Comparison of ENCODE assay signal across 31 cellular contexts in genomic region chr4:7715251-7716014, GRCh38.
"Had no signal": no experiment of that assay in that cellular context is flagged by ENCODE, and none has a peak within 500 bp of the region (broad histone marks: within the 10 kb centered on the region; RNA-seq: fewer than 3 reads in every experiment).

No MANE protein-coding gene starts in this region.

- H3K4me1 ChIP-seq: Peyer's patch had no signal

- ATAC-seq: activated CD8-positive, alpha-beta memory T cell treated with anti-CD3 and anti-CD28 coated beads, Interleukin-2, amount 10 ng/mL, durations not matched to agents 7 days and 5 days; activated naive CD8-positive, alpha-beta T cell treated with anti-CD3 and anti-CD28 coated beads, Interleukin-2, amount 50 U/mL, for 24 hours; PC-3 had no signal

- DNase-seq: activated CD4-positive, alpha-beta memory T cell treated with anti-CD3 and anti-CD28 coated beads, Interleukin-2, amount 10 ng/mL, durations not matched to agents 7 days and 5 days; activated CD4-positive, alpha-beta T cell treated with anti-CD3 and anti-CD28 coated beads for 1 hour; activated CD4-positive, alpha-beta T cell treated with anti-CD3 and anti-CD28 coated beads for 48 hours; activated CD4-positive, CD25-positive, alpha-beta regulatory T cell; activated CD8-positive, alpha-beta memory T cell treated with anti-CD3 and anti-CD28 coated beads for 24 hours; activated CD8-positive, alpha-beta memory T cell treated with anti-CD3 and anti-CD28 coated beads, Interleukin-2, amount 10 ng/mL, durations not matched to agents 7 days and 5 days; activated CD8-positive, alpha-beta memory T cell treated with anti-CD3 and anti-CD28 coated beads, Interleukin-2, amount 50 U/mL, for 48 hours; activated effector memory CD4-positive, alpha-beta T cell treated with Interleukin-2 at 50 U/mL for 16 hours; activated naive CD4-positive, alpha-beta T cell treated with anti-CD3 and anti-CD28 coated beads, Interleukin-2, amount 10 ng/mL, durations not matched to agents 7 days and 5 days; activated naive CD8-positive, alpha-beta T cell treated with anti-CD3 and anti-CD28 coated beads, Interleukin-2, amount 50 U/mL, for 24 hours; activated T-cell treated with anti-CD3 and anti-CD28 coated beads, Interleukin-2, amount 50 U/mL, for 48 hours; anterior cingulate cortex; brain microvascular endothelial cell; central memory CD4-positive, alpha-beta T cell; NCI-H1105; NCI-H1417 treated with DMSO at 0.1 percent for 48 hours; NCI-H187 treated with DMSO at 0.1 percent for 48 hours; NCI-H2081; NCI-H2171 treated with DMSO at 0.1 percent for 48 hours; NCI-H2227 treated with DMSO at 0.1 percent for 48 hours; NCI-H446; NCI-H510A treated with DMSO at 0.1 percent for 48 hours; NCI-H526 treated with DMSO at 0.1 percent for 48 hours; PC-3; Peyer's patch; SHP77; T1000; WERI-Rb-1 had no signal

- H3K36me3 ChIP-seq: brain microvascular endothelial cell, Peyer's patch, SJCRH30 had no signal

- H3K4me3 ChIP-seq: Peyer's patch, SJCRH30, SK-N-MC had no signal

- H3K9me3 ChIP-seq: Peyer's patch, SJCRH30 had no signal

- H3K27ac ChIP-seq: brain microvascular endothelial cell, Peyer's patch, RWPE1, SJCRH30, SK-N-MC, WERI-Rb-1 had no signal

- H3K27me3 ChIP-seq: brain microvascular endothelial cell, Peyer's patch, SJCRH30 had no signal
